ENCODE assay signal across 34 cellular contexts in the genomic region with DNA sequence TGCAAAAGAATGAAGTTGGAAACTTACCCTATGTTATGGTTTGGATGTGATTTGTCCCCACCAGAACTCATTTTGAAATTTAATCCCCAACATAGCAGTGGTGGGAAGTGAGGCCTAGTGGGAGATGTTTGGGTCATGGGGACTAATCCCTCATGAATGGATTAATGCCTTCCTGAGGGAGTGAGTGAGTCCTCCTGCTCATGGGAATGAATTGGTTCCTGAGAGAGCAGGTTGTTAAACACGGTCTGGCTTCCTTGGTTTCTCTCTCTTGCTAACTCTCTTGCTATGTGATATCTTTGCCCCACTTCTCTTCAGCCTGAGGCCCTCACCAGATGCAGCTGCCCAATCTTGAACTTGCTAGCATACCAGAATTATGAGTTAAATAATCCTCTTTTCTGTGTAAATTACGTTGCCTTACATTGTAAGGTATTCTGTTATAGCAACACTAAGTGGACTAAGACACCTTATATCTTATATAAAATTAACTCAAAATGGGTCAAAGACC.
"Had no signal": no experiment of that assay in that cellular context is flagged by ENCODE, and none has a peak within 500 bp of the region (broad histone marks: within the 10 kb centered on the region; RNA-seq: fewer than 3 reads in every experiment).

No MANE protein-coding gene starts in this region.

- H3K27ac ChIP-seq: adrenal gland, body of pancreas, cardiac muscle cell, coronary artery, dorsolateral prefrontal cortex, esophagus muscularis mucosa, foreskin keratinocyte, gastrocnemius medialis had no signal

- H3K4me3 Mint-ChIP-seq: activated CD4-positive, alpha-beta memory T cell treated with anti-CD3 and anti-CD28 coated beads for 36 hours; activated CD4-positive, alpha-beta T cell treated with anti-CD3 and anti-CD28 coated beads for 36 hours; activated CD4-positive, alpha-beta T cell treated with anti-CD3 and anti-CD28 coated beads, Interleukin-2, amount 10 ng/mL, durations not matched to agents 24 days and 14 days; activated CD8-positive, alpha-beta memory T cell treated with anti-CD3 and anti-CD28 coated beads, Interleukin-2, amount 10 ng/mL, durations not matched to agents 7 days and 5 days; activated CD8-positive, alpha-beta T cell treated with anti-CD3 and anti-CD28 coated beads, Interleukin-2, amount 10 ng/mL, durations not matched to agents 7 days and 5 days; activated naive CD4-positive, alpha-beta T cell treated with anti-CD3 and anti-CD28 coated beads for 36 hours; activated naive CD4-positive, alpha-beta T cell treated with anti-CD3 and anti-CD28 coated beads, Interleukin-2, amount 50 U/mL, for 24 hours; activated naive CD8-positive, alpha-beta T cell treated with anti-CD3 and anti-CD28 coated beads for 36 hours; activated naive CD8-positive, alpha-beta T cell treated with anti-CD3 and anti-CD28 coated beads, Interleukin-2, amount 50 U/mL, for 24 hours; activated T-helper 1 cell treated with anti-CD3 and anti-CD28 coated beads, Interleukin-12 subunit alpha, Interleukin-12 subunit beta, Interleukin-2, Interleukin-4 antibody, amounts not matched to agents 30 ng/mL and 10 ng/mL and 1 ng/mL, durations not matched to agents 14 hours and 24 hours and 36 hours; dendritic cell treated with granulocyte-macrophage colony-stimulating factor and Interleukin-4, amounts not matched to agents 40 ng/mL and 50 ng/mL, for 4 days; endodermal cell had no signal

- DNase-seq: activated CD4-positive, alpha-beta memory T cell treated with anti-CD3 and anti-CD28 coated beads for 36 hours; activated CD4-positive, alpha-beta T cell treated with anti-CD3 and anti-CD28 coated beads for 36 hours; activated CD4-positive, alpha-beta T cell treated with anti-CD3 and anti-CD28 coated beads, Interleukin-2, amount 10 ng/mL, durations not matched to agents 24 days and 14 days; activated CD4-positive, CD25-positive, alpha-beta regulatory T cell; activated CD4-positive, CD25-positive, alpha-beta regulatory T cell treated with anti-CD3 and anti-CD28 coated beads, Interleukin-2, amount 50 U/mL, for 72 hours; activated CD8-positive, alpha-beta memory T cell treated with anti-CD3 and anti-CD28 coated beads, Interleukin-2, amount 10 ng/mL, durations not matched to agents 7 days and 5 days; activated CD8-positive, alpha-beta memory T cell treated with anti-CD3 and anti-CD28 coated beads, Interleukin-2, amount 50 U/mL, for 4 hours; activated CD8-positive, alpha-beta T cell treated with anti-CD3 and anti-CD28 coated beads, Interleukin-2, amount 10 ng/mL, durations not matched to agents 7 days and 5 days; activated effector memory CD4-positive, alpha-beta T cell treated with anti-CD3 and anti-CD28 coated beads, Interleukin-2, amount 50 U/mL, for 16 hours; activated naive CD4-positive, alpha-beta T cell treated with anti-CD3 and anti-CD28 coated beads for 36 hours; activated naive CD8-positive, alpha-beta T cell treated with anti-CD3 and anti-CD28 coated beads for 36 hours; activated naive CD8-positive, alpha-beta T cell treated with anti-CD3 and anti-CD28 coated beads, Interleukin-2, amount 50 U/mL, for 24 hours; activated T-cell treated with anti-CD3 and anti-CD28 coated beads, Interleukin-2, amount 50 U/mL, for 1 hour; activated T-cell treated with anti-CD3 and anti-CD28 coated beads, Interleukin-2, amount 50 U/mL, for 48 hours; adrenal gland; amygdala; aorta; body of pancreas; central memory CD4-positive, alpha-beta T cell; dorsolateral prefrontal cortex; effector memory CD4-positive, alpha-beta T cell; endodermal cell; erythroblast; foreskin keratinocyte; gastrocnemius medialis; glutamatergic neuron; T-helper 2 cell had no signal

- H3K36me3 Mint-ChIP-seq: activated CD4-positive, alpha-beta memory T cell treated with anti-CD3 and anti-CD28 coated beads for 36 hours; activated CD8-positive, alpha-beta memory T cell treated with anti-CD3 and anti-CD28 coated beads, Interleukin-2, amount 10 ng/mL, durations not matched to agents 7 days and 5 days had no signal

- H3K9me3 ChIP-seq: adrenal gland, body of pancreas, esophagus muscularis mucosa, gastrocnemius medialis had no signal

- H3K27me3 Mint-ChIP-seq: activated CD4-positive, alpha-beta memory T cell treated with anti-CD3 and anti-CD28 coated beads for 36 hours; activated CD4-positive, alpha-beta T cell treated with anti-CD3 and anti-CD28 coated beads for 36 hours; activated CD4-positive, alpha-beta T cell treated with anti-CD3 and anti-CD28 coated beads, Interleukin-2, amount 10 ng/mL, durations not matched to agents 24 days and 14 days; activated CD8-positive, alpha-beta memory T cell treated with anti-CD3 and anti-CD28 coated beads, Interleukin-2, amount 10 ng/mL, durations not matched to agents 7 days and 5 days; activated naive CD4-positive, alpha-beta T cell treated with anti-CD3 and anti-CD28 coated beads, Interleukin-2, amount 50 U/mL, for 24 hours; activated naive CD8-positive, alpha-beta T cell treated with anti-CD3 and anti-CD28 coated beads for 36 hours; dendritic cell treated with granulocyte-macrophage colony-stimulating factor and Interleukin-4, amounts not matched to agents 40 ng/mL and 50 ng/mL, for 4 days had no signal

- H3K9me3 Mint-ChIP-seq: activated CD4-positive, alpha-beta T cell treated with anti-CD3 and anti-CD28 coated beads, Interleukin-2, amount 10 ng/mL, durations not matched to agents 24 days and 14 days; activated naive CD4-positive, alpha-beta T cell treated with anti-CD3 and anti-CD28 coated beads for 36 hours; activated naive CD4-positive, alpha-beta T cell treated with anti-CD3 and anti-CD28 coated beads, Interleukin-2, amount 50 U/mL, for 24 hours; activated T-helper 2 cell treated with anti-CD3 and anti-CD28 coated beads, Interferon-gamma antibody, Interleukin-2, Interleukin-4, amounts not matched to agents 10 μg/mL and 5 μg/mL and 100 μg/mL, durations not matched to agents 14 hours and 24 hours and 36 hours; endodermal cell had no signal

- H3K27me3 ChIP-seq: adrenal gland, body of pancreas, cardiac muscle cell, dorsolateral prefrontal cortex, esophagus muscularis mucosa, foreskin keratinocyte, gastrocnemius medialis had no signal

- H3K36me3 ChIP-seq: adrenal gland, cardiac muscle cell, esophagus muscularis mucosa, gastrocnemius medialis had no signal

- H3K4me1 Mint-ChIP-seq: activated CD8-positive, alpha-beta memory T cell treated with anti-CD3 and anti-CD28 coated beads, Interleukin-2, amount 10 ng/mL, durations not matched to agents 7 days and 5 days; endodermal cell had no signal

- H3K4me3 ChIP-seq: adrenal gland, body of pancreas, cardiac muscle cell, coronary artery, dorsolateral prefrontal cortex, esophagus muscularis mucosa, gastrocnemius medialis had no signal

- H3K27ac Mint-ChIP-seq: activated CD4-positive, alpha-beta memory T cell treated with anti-CD3 and anti-CD28 coated beads for 36 hours; activated CD4-positive, alpha-beta T cell treated with anti-CD3 and anti-CD28 coated beads for 36 hours; activated CD4-positive, alpha-beta T cell treated with anti-CD3 and anti-CD28 coated beads, Interleukin-2, amount 10 ng/mL, durations not matched to agents 24 days and 14 days; activated CD8-positive, alpha-beta memory T cell treated with anti-CD3 and anti-CD28 coated beads, Interleukin-2, amount 10 ng/mL, durations not matched to agents 7 days and 5 days; activated CD8-positive, alpha-beta T cell treated with anti-CD3 and anti-CD28 coated beads, Interleukin-2, amount 10 ng/mL, durations not matched to agents 7 days and 5 days; activated naive CD4-positive, alpha-beta T cell treated with anti-CD3 and anti-CD28 coated beads for 36 hours; activated naive CD4-positive, alpha-beta T cell treated with anti-CD3 and anti-CD28 coated beads, Interleukin-2, amount 50 U/mL, for 24 hours; activated naive CD8-positive, alpha-beta T cell treated with anti-CD3 and anti-CD28 coated beads for 36 hours; activated naive CD8-positive, alpha-beta T cell treated with anti-CD3 and anti-CD28 coated beads, Interleukin-2, amount 50 U/mL, for 24 hours; activated T-helper 1 cell treated with anti-CD3 and anti-CD28 coated beads, Interleukin-12 subunit alpha, Interleukin-12 subunit beta, Interleukin-2, Interleukin-4 antibody, amounts not matched to agents 30 ng/mL and 10 ng/mL and 1 ng/mL, durations not matched to agents 14 hours and 24 hours and 36 hours; activated T-helper 2 cell treated with anti-CD3 and anti-CD28 coated beads, Interferon-gamma antibody, Interleukin-2, Interleukin-4, amounts not matched to agents 10 μg/mL and 5 μg/mL and 100 μg/mL, durations not matched to agents 14 hours and 24 hours and 36 hours; dendritic cell treated with granulocyte-macrophage colony-stimulating factor and Interleukin-4, amounts not matched to agents 40 ng/mL and 50 ng/mL, for 4 days; endodermal cell had no signal

- H3K4me1 ChIP-seq: adrenal gland, esophagus muscularis mucosa, gastrocnemius medialis had no signal
